1 cellular context compared by ENCODE assay signal in the genomic region with DNA sequence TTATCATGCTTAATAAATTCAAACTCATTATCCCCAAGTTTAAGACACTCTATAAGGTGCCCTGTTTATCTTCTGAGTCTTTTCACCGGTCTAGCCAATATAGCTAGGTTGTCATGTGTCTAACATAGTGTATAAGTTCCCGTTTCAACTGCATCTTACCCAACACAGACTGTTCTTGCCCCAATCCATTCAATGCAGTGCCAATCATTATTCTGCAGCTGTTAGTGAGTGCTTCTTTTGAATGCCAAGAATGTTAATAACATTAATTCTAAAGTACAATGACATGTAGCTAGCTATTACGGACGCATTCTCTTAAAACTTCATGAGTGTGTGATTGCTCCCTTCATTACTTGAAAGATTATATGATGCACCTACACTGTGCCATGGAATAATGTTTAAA.
TF ChIP-seq lines count a peak whose summit lies in the region.

No MANE protein-coding gene starts in this region.

TF ChIP-seq in HCT116, 20 proteins besides CTCF, POLR2A, EP300 and RAD21 (continued from another document):
- TF ChIP-seq, protein P1, sequence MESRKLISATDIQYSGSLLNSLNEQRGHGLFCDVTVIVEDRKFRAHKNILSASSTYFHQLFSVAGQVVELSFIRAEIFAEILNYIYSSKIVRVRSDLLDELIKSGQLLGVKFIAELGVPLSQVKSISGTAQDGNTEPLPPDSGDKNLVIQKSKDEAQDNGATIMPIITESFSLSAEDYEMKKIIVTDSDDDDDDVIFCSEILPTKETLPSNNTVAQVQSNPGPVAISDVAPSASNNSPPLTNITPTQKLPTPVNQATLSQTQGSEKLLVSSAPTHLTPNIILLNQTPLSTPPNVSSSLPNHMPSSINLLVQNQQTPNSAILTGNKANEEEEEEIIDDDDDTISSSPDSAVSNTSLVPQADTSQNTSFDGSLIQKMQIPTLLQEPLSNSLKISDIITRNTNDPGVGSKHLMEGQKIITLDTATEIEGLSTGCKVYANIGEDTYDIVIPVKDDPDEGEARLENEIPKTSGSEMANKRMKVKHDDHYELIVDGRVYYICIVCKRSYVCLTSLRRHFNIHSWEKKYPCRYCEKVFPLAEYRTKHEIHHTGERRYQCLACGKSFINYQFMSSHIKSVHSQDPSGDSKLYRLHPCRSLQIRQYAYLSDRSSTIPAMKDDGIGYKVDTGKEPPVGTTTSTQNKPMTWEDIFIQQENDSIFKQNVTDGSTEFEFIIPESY (IDR thresholded peaks at IDR 0.05; ENCODE audit: extremely low read depth, insufficient replicate concordance, low read length) = no peak
- TF ChIP-seq, protein P2, sequence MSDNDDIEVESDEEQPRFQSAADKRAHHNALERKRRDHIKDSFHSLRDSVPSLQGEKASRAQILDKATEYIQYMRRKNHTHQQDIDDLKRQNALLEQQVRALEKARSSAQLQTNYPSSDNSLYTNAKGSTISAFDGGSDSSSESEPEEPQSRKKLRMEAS (IDR thresholded peaks at IDR 0.05) = no peak
- TF ChIP-seq ZFX (IDR thresholded peaks at IDR 0.05) (no peak), EZH2phosphoT487 (IDR thresholded peaks at IDR 0.05; ENCODE audit: borderline replicate concordance) (no peak)
